Comparison of ENCODE assay signal across 1 cellular context in the genomic region with DNA sequence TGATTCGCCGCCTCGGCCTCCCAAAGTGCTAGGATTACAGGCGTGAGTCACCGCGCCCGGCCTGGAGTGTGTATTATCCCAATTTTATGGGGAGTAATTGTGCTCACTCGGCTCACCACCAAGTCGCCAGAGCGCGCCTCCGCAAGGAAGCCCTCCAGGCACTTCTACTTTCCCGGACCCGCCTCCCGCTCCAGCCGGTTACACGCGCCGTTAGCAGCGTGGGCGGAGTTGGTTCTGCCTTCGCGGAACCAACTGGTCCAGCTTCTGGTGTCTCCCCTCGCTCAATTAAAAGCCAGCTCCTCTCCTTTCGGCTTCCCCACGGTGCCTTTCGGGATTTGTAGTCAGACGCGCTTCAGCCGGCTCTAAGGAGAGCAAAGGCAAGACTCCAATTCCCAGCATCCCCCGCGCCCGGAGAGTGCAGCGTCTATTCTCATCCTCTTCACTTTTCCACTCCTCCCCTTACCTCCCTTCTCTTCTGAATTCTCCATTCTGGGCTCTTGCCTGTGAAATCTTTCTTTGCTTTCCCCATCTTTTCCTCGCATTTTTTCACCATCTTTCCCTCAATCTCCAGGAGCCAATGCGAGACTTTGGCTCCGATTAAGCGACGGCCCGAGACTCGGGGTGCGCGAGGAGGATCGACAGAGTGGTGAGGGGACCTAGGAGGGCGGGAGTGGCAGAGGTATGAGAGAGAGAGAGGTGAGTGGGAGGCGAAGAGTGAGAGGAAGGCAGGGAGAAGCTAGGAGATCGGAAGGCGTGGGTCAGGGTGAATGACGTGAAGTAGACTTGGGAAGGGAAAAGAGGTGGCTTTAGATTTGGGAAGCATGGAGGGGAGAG.
TF ChIP-seq lines count a peak whose summit lies in the region.

TSS of gene GTF2H4 (plus strand) at position 450 of the 834 bp plus-strand sequence.

TF ChIP-seq in HepG2, 621 proteins besides CTCF, POLR2A, EP300 and RAD21 (continued from another document and continues in another):
- TF ChIP-seq, protein P1, sequence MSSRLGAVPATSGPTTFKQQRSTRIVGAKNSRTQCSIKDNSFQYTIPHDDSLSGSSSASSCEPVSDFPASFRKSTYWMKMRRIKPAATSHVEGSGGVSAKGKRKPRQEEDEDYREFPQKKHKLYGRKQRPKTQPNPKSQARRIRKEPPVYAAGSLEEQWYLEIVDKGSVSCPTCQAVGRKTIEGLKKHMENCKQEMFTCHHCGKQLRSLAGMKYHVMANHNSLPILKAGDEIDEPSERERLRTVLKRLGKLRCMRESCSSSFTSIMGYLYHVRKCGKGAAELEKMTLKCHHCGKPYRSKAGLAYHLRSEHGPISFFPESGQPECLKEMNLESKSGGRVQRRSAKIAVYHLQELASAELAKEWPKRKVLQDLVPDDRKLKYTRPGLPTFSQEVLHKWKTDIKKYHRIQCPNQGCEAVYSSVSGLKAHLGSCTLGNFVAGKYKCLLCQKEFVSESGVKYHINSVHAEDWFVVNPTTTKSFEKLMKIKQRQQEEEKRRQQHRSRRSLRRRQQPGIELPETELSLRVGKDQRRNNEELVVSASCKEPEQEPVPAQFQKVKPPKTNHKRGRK (CRISPR knock-in tag; IDR thresholded peaks at IDR 0.05), result no peak
- TF ChIP-seq SIN3B (IDR thresholded peaks at IDR 0.05; ENCODE audit: low read length) (peak; percentile 83), ZNF75D (CRISPR knock-in tag; IDR thresholded peaks at IDR 0.05; ENCODE audit: borderline replicate concordance) (no peak), HNRNPLL (IDR thresholded peaks at IDR 0.05; ENCODE audit: low read depth, low read length, poor library complexity, severe bottlenecking) (peak; percentile 83), RNF219 (CRISPR knock-in tag; IDR thresholded peaks at IDR 0.05) (0 out of 2 replicates have a peak, but pooled peaks have one; percentile 62), ZBTB40 (IDR thresholded peaks at IDR 0.05) (peak; percentile 57), ZBTB40 (CRISPR knock-in tag; IDR thresholded peaks at IDR 0.05) (peak; percentile 90), ZBTB39 (CRISPR knock-in tag; IDR thresholded peaks at IDR 0.05) (peak; percentile 47; the same call in 1 of the 2 replicates), ZNF816 (CRISPR knock-in tag; IDR thresholded peaks at IDR 0.05; ENCODE audit: borderline replicate concordance) (peak; percentile 66; the same call in 1 of the 2 replicates), KDM5A (IDR thresholded peaks at IDR 0.05; ENCODE audit: borderline replicate concordance, low read length) (peak; percentile 100), ZBTB10 (CRISPR knock-in tag; IDR thresholded peaks at IDR 0.05; ENCODE audit: borderline replicate concordance) (no peak), NR1H2 (CRISPR knock-in tag; IDR thresholded peaks at IDR 0.05; ENCODE audit: borderline replicate concordance, low read depth) (no peak), ZBTB25 (CRISPR knock-in tag; IDR thresholded peaks at IDR 0.05) (peak; percentile 85), ZNF564 (CRISPR knock-in tag; IDR thresholded peaks at IDR 0.05) (no peak), THRA (CRISPR knock-in tag; IDR thresholded peaks at IDR 0.05; ENCODE audit: borderline replicate concordance) (peak; percentile 69; the same call in 1 of the 2 replicates), ZNF577 (CRISPR knock-in tag; IDR thresholded peaks at IDR 0.05; ENCODE audit: borderline replicate concordance, low read depth) (no peak), ZBTB42 (CRISPR knock-in tag; IDR thresholded peaks at IDR 0.05) (0 out of 2 replicates have a peak, but pooled peaks have one; percentile 32)
- TF ChIP-seq, protein P2, sequence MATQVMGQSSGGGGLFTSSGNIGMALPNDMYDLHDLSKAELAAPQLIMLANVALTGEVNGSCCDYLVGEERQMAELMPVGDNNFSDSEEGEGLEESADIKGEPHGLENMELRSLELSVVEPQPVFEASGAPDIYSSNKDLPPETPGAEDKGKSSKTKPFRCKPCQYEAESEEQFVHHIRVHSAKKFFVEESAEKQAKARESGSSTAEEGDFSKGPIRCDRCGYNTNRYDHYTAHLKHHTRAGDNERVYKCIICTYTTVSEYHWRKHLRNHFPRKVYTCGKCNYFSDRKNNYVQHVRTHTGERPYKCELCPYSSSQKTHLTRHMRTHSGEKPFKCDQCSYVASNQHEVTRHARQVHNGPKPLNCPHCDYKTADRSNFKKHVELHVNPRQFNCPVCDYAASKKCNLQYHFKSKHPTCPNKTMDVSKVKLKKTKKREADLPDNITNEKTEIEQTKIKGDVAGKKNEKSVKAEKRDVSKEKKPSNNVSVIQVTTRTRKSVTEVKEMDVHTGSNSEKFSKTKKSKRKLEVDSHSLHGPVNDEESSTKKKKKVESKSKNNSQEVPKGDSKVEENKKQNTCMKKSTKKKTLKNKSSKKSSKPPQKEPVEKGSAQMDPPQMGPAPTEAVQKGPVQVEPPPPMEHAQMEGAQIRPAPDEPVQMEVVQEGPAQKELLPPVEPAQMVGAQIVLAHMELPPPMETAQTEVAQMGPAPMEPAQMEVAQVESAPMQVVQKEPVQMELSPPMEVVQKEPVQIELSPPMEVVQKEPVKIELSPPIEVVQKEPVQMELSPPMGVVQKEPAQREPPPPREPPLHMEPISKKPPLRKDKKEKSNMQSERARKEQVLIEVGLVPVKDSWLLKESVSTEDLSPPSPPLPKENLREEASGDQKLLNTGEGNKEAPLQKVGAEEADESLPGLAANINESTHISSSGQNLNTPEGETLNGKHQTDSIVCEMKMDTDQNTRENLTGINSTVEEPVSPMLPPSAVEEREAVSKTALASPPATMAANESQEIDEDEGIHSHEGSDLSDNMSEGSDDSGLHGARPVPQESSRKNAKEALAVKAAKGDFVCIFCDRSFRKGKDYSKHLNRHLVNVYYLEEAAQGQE (IDR thresholded peaks at IDR 0.05; ENCODE audit: borderline replicate concordance in 1 of 2, low read depth in 1 of 2, low read length in 2 of 2), result peak in 1 of 2 experiments; percentile 42; a peak in 1 of 4 replicates
